Comparison of ENCODE assay signal across 12 cellular contexts in the genomic region with DNA sequence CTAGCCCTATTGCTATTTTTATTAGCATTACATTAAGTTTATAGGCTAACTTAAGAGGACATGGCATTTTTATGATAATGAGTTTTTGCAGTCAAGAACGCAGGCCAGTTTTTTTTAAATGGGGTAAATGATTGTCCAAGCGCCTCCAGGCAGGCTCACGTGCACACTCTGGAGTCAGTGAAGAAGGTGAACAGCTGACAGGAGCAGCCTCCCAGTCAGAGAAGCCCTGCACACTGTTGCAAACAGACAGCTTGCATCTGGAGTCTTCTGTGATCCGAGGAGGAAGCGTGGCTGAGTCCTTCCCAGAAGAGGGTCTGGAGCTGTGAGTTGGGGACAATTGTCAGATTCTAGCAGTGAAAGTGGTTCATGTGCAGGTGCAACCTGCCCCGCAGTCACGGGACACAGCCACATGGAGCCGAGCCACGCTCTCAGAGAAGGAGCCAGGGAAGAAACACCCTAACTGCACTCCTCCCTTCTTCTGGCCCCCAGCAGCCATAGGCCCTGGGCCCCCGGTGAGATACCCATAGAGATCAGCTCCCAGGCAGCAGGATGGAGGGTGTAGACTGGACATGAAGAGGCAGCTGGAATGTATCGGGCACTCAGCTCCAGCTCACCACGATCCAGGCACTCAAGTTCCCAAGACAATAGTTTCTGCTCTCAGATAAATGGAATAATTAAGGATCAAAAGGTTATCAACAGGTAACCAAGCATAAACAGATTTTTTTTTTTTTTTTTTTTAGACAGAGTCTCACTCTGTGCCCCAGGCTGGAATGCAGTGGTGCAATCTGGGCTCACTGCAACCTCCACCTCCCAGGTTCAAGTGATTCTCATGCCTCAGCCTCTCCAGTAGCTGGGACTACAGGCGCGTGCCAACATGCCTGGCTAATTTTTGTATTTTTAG. TPM values are rescaled to one million over a fixed set of nuclear protein-coding genes. Genes with fewer than 3 reads are reported as not detected.
DNase-seq lines count a peak whose midpoint lies in the region; ATAC-seq and TF ChIP-seq lines count a peak whose summit lies in the region.
"Had no signal": no experiment of that assay in that cellular context is flagged by ENCODE, and none has a peak within 500 bp of the region (broad histone marks: within the 10 kb centered on the region; RNA-seq: fewer than 3 reads in every experiment).

No MANE protein-coding gene starts in this region.

- ATAC-seq in gastroesophageal sphincter (peak; percentile 56), HG03439 (IDR thresholded peaks at IDR 0.05; ENCODE audit: unreplicated experiment) (no peak)

- H3K4me3 ChIP-seq in CD8-positive, alpha-beta memory T cell (ENCODE audit: low read length): no peak overlapping the region
- peak overlapping the region in 1 of 4 donors; percentile 21 for H3K4me3 ChIP-seq in Peyer's patch
- no peak overlapping the region for H3K4me3 ChIP-seq in gastroesophageal sphincter
- H3K4me3 ChIP-seq in trophoblast cell (ENCODE audit: low read depth, low read length): no peak overlapping the region
- no peak overlapping the region for H3K4me3 ChIP-seq in MG63
- H3K4me3 ChIP-seq: BLaER1 treated with 17β-estradiol and CSF1 and Interleukin-3, amounts not matched to agents 10 nM and 100 nM had no signal

- CTCF ChIA-PET in CD8-positive, alpha-beta memory T cell (lab: Charles Lee): interaction anchor here (1.9 to 3.4 kb wide), 2 partner anchors 10 to 40 kb away, joined by 5 to 27 read pairs; no protein-coding TSS in a partner anchor

- POLR2A ChIA-PET in CD8-positive, alpha-beta memory T cell (lab: Charles Lee): no interaction called here

- TF ChIP-seq EP300 in gastroesophageal sphincter (IDR thresholded peaks at IDR 0.05): no peak

- TF ChIP-seq CTCF in Peyer's patch (IDR thresholded peaks at IDR 0.05) (peak in 1 of 6 experiments; percentile 18), gastroesophageal sphincter (IDR thresholded peaks at IDR 0.05) (no peak)

- H3K9me3 Mint-ChIP-seq in CD8-positive, alpha-beta memory T cell: no peaks in the 10 kb centered on the region

- H3K27me3 Mint-ChIP-seq in CD8-positive, alpha-beta memory T cell: no peaks in the 10 kb centered on the region
- H3K27me3 Mint-ChIP-seq: naive B cell had no signal

- H3K4me2 ChIP-seq in trophoblast cell (ENCODE audit: low read length): no peak overlapping the region
- H3K4me2 ChIP-seq: BLaER1 treated with 17β-estradiol and CSF1 and Interleukin-3, amounts not matched to agents 10 nM and 100 nM had no signal

- peak overlapping the region; percentile 2 for H4K8ac ChIP-seq in trophoblast cell (ENCODE audit: low read depth, low read length)

- H3K4me1 ChIP-seq in CD8-positive, alpha-beta memory T cell (ENCODE audit: insufficient read depth, low read length): no peaks in the 10 kb centered on the region
- H3K4me1 ChIP-seq in Peyer's patch: peaks cover 0 to 43% (median 5%) of the 10 kb centered on the region in 4 donors
- peaks cover 4 to 65% (median 35%) of the 10 kb centered on the region in 3 donors for H3K4me1 ChIP-seq in gastroesophageal sphincter
- peaks cover 33 to 43% of the 10 kb centered on the region in 2 experiments for H3K4me1 ChIP-seq in trophoblast cell (ENCODE audit: control insufficient read depth in 1 of 2, insufficient read depth in 2 of 2, low read length in 2 of 2)

- H3K9me3 ChIP-seq in CD8-positive, alpha-beta memory T cell (ENCODE audit: low read length): no peaks in the 10 kb centered on the region
- H3K9me3 ChIP-seq in Peyer's patch (no peaks in the 10 kb centered on the region), gastroesophageal sphincter (no peaks in the 10 kb centered on the region), trophoblast cell (ENCODE audit: insufficient read depth, low read depth, low read length) (no peaks in the 10 kb centered on the region), MG63 (no peaks in the 10 kb centered on the region)
- H3K9me3 ChIP-seq: BLaER1 treated with 17β-estradiol and CSF1 and Interleukin-3, amounts not matched to agents 10 nM and 100 nM had no signal

- H3K27ac Mint-ChIP-seq in CD8-positive, alpha-beta memory T cell: peak overlapping the region in 7 of 8 donors; percentile 6 to 86 (median 66)

- H4K12ac ChIP-seq in trophoblast cell (ENCODE audit: low read depth, low read length): no peak overlapping the region

- H2BK12ac ChIP-seq in trophoblast cell (ENCODE audit: low read length): peak overlapping the region; percentile 0

- DNase-seq in CD8-positive, alpha-beta memory T cell: no peak
- DNase-seq in Peyer's patch (peak in 2 of 3 donors; percentile 69 to 74), trophoblast cell (peak; percentile 40 to 64), activated gamma-delta T cell treated with Interleukin-2 at 50 U/mL for 16 hours (no peak), KG1 (lab: John Stamatoyannopoulos, UW) (no peak), MG63 (no peak)
- DNase-seq: activated gamma-delta T cell, naive B cell, NCI-H82 had no signal

- H3K4ac ChIP-seq in trophoblast cell (ENCODE audit: low read depth, low read length): no peak overlapping the region

- peak overlapping the region; percentile 0 for H4K91ac ChIP-seq in trophoblast cell (ENCODE audit: low read depth, low read length)

- TF ChIP-seq POLR2A in Peyer's patch (IDR thresholded peaks at IDR 0.05) (peak in 1 of 2 donors; percentile 12), gastroesophageal sphincter (IDR thresholded peaks at IDR 0.05) (no peak)

- H3K4me1 Mint-ChIP-seq in CD8-positive, alpha-beta memory T cell: peaks cover 13 to 32% (median 25%) of the 10 kb centered on the region in 3 donors
- H3K4me1 Mint-ChIP-seq: naive B cell had no signal

- no peak overlapping the region for H3K27ac ChIP-seq in CD8-positive, alpha-beta memory T cell (ENCODE audit: low read depth, low read length)
- peak overlapping the region in 3 of 4 donors; percentile 9 to 79 (median 75) for H3K27ac ChIP-seq in Peyer's patch
- H3K27ac ChIP-seq in gastroesophageal sphincter: peak overlapping the region; percentile 70 to 85 (median 78)
- H3K27ac ChIP-seq in trophoblast cell (ENCODE audit: low read depth, low read length): peak overlapping the region; percentile 63
- H3K27ac ChIP-seq: BLaER1 treated with 17β-estradiol and CSF1 and Interleukin-3, amounts not matched to agents 10 nM and 100 nM had no signal

- peaks cover 23% of the 10 kb centered on the region for H3K79me1 ChIP-seq in trophoblast cell (ENCODE audit: low read length)

- H2AFZ ChIP-seq in trophoblast cell (ENCODE audit: insufficient read depth, low read length, poor library complexity): no peak overlapping the region

- no peak overlapping the region for H3K4me3 Mint-ChIP-seq in CD8-positive, alpha-beta memory T cell

- no peak overlapping the region for H2BK120ac ChIP-seq in trophoblast cell (ENCODE audit: insufficient read depth, low read length, poor library complexity)

- 49% methylated on average over 7 to 13 of the region's 14 CpGs for WGBS in gastroesophageal sphincter (ENCODE audit: low coverage in 1 of 2), 2 donors
- no CpG with 5 or more reads among the region's 14 CpGs for WGBS in trophoblast cell (ENCODE audit: extremely low coverage, insufficient coverage, insufficient read length)

- H2AK5ac ChIP-seq in trophoblast cell (ENCODE audit: low read length): peak overlapping the region; percentile 1

- no peak overlapping the region for H3K9ac ChIP-seq in trophoblast cell (ENCODE audit: low read length)
- H3K9ac ChIP-seq: BLaER1 treated with 17β-estradiol and CSF1 and Interleukin-3, amounts not matched to agents 10 nM and 100 nM had no signal

- peak overlapping the region; percentile 1 for H2BK5ac ChIP-seq in trophoblast cell (ENCODE audit: low read depth, low read length, poor library complexity)

- H3K18ac ChIP-seq in trophoblast cell (ENCODE audit: low read length): peak overlapping the region; percentile 5

- peak overlapping the region; percentile 2 for H3K14ac ChIP-seq in trophoblast cell (ENCODE audit: low read length)

- peaks cover 10% of the 10 kb centered on the region for H3K79me2 ChIP-seq in trophoblast cell (ENCODE audit: control insufficient read depth, insufficient read depth, low read length, poor library complexity)

- no peaks in the 10 kb centered on the region for H3K27me3 ChIP-seq in CD8-positive, alpha-beta memory T cell (ENCODE audit: insufficient read depth, low read length, poor library complexity, severe bottlenecking)
- H3K27me3 ChIP-seq in Peyer's patch: no peaks in the 10 kb centered on the region
- H3K27me3 ChIP-seq in gastroesophageal sphincter: no peaks in the 10 kb centered on the region
- no peaks in the 10 kb centered on the region for H3K27me3 ChIP-seq in trophoblast cell (ENCODE audit: insufficient read depth, low read length)
- no peaks in the 10 kb centered on the region for H3K27me3 ChIP-seq in MG63
- H3K27me3 ChIP-seq: BLaER1 treated with 17β-estradiol and CSF1 and Interleukin-3, amounts not matched to agents 10 nM and 100 nM had no signal

- peaks cover 0 to 59% (median 9%) of the 10 kb centered on the region in 3 donors for H3K36me3 Mint-ChIP-seq in CD8-positive, alpha-beta memory T cell
- H3K36me3 Mint-ChIP-seq: naive B cell had no signal

- no peak overlapping the region for H3K23ac ChIP-seq in trophoblast cell (ENCODE audit: low read length)

- peaks cover 4% of the 10 kb centered on the region for H3K36me3 ChIP-seq in CD8-positive, alpha-beta memory T cell (ENCODE audit: insufficient read depth, low read length)
- H3K36me3 ChIP-seq in Peyer's patch: no peaks in the 10 kb centered on the region
- peaks cover 0 to 13% of the 10 kb centered on the region in 2 donors for H3K36me3 ChIP-seq in gastroesophageal sphincter
- peaks cover 30 to 37% of the 10 kb centered on the region in 2 experiments for H3K36me3 ChIP-seq in trophoblast cell (ENCODE audit: control insufficient read depth in 1 of 2, insufficient read depth in 2 of 2, low read length in 2 of 2)
- H3K36me3 ChIP-seq in MG63: peaks cover 60% of the 10 kb centered on the region

RNA-seq across cellular contexts. Expression of gene CAPN2, which starts 26.4 kb away (rescaled TPM):
- total RNA-seq in CD8-positive, alpha-beta memory T cell: 10 to 100 TPM; 79.8 to 82.9 TPM
- polyA plus RNA-seq in CD8-positive, alpha-beta memory T cell: 252 TPM
- 100 to 1,000 TPM; 143 to 276 (median 202) TPM for total RNA-seq in Peyer's patch
- total RNA-seq in gastroesophageal sphincter: 100 to 1,000 TPM; 140 to 174 (median 149) TPM
- polyA plus RNA-seq in trophoblast cell (2013): 161 and 169 TPM in 2 replicates
- 198 and 218 TPM in 2 replicates for total RNA-seq in MG63 (2014; rRNA removed; shearing (Covaris generic); ENCODE audit: low replicate concordance)

Comparison
In these comparisons a context has a peak if more than half of its experiments do, and no peak if none do; other contexts are left out.
1. DNase-seq: peak in Peyer's patch (2 of 3) and trophoblast cell (2 of 2); none in CD8-positive, alpha-beta memory T cell (0 of 5), activated gamma-delta T cell treated with Interleukin-2 at 50 U/mL for 16 hours (single experiment), KG1 (single experiment) and MG63 (single experiment).